1 cellular context compared by ENCODE assay signal in genomic region chr9:128733256-128733655, GRCh38.
TF ChIP-seq lines count a peak whose summit lies in the region.

No MANE protein-coding gene starts in this region.

TF ChIP-seq in HepG2, 621 proteins besides CTCF, POLR2A, EP300 and RAD21 (continued from another document and continues in another):
- no peak for TF ChIP-seq MBD4 (IDR thresholded peaks at IDR 0.05; ENCODE audit: borderline replicate concordance, low read length)
- no peak for TF ChIP-seq ZNF598 (CRISPR knock-in tag; IDR thresholded peaks at IDR 0.05; ENCODE audit: borderline replicate concordance)
- no peak for TF ChIP-seq HMG20A (CRISPR knock-in tag; IDR thresholded peaks at IDR 0.05; ENCODE audit: borderline replicate concordance)
- no peak; the same call in 1 of the 2 replicates for TF ChIP-seq ZBTB38 (CRISPR knock-in tag; IDR thresholded peaks at IDR 0.05)
- TF ChIP-seq ZNF607 (CRISPR knock-in tag; IDR thresholded peaks at IDR 0.05; ENCODE audit: borderline replicate concordance): peak; percentile 17; the same call in 1 of the 2 replicates
- TF ChIP-seq, protein P1, sequence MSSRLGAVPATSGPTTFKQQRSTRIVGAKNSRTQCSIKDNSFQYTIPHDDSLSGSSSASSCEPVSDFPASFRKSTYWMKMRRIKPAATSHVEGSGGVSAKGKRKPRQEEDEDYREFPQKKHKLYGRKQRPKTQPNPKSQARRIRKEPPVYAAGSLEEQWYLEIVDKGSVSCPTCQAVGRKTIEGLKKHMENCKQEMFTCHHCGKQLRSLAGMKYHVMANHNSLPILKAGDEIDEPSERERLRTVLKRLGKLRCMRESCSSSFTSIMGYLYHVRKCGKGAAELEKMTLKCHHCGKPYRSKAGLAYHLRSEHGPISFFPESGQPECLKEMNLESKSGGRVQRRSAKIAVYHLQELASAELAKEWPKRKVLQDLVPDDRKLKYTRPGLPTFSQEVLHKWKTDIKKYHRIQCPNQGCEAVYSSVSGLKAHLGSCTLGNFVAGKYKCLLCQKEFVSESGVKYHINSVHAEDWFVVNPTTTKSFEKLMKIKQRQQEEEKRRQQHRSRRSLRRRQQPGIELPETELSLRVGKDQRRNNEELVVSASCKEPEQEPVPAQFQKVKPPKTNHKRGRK (CRISPR knock-in tag; IDR thresholded peaks at IDR 0.05): no peak
- TF ChIP-seq ZNF629 (CRISPR knock-in tag; conservative IDR thresholded peaks at IDR 0.05): peak; percentile 42; the same call in 1 of the 2 replicates
- TF ChIP-seq ZNF317 (CRISPR knock-in tag; IDR thresholded peaks at IDR 0.05): no peak
- no peak for TF ChIP-seq ZNF512B (CRISPR knock-in tag; IDR thresholded peaks at IDR 0.05; ENCODE audit: borderline replicate concordance)
- TF ChIP-seq ZNF20 (CRISPR knock-in tag; IDR thresholded peaks at IDR 0.05): no peak
- TF ChIP-seq ZNF431 (CRISPR knock-in tag; IDR thresholded peaks at IDR 0.05; ENCODE audit: borderline replicate concordance, low read depth): no peak
- no peak for TF ChIP-seq GPBP1L1 (CRISPR knock-in tag; IDR thresholded peaks at IDR 0.05)
- no peak for TF ChIP-seq PHF5A (CRISPR knock-in tag; IDR thresholded peaks at IDR 0.05; ENCODE audit: low read depth, unreplicated experiment)
- TF ChIP-seq ZNF558 (CRISPR knock-in tag; IDR thresholded peaks at IDR 0.05; ENCODE audit: borderline replicate concordance): no peak
- TF ChIP-seq HDAC6 (IDR thresholded peaks at IDR 0.05; ENCODE audit: low read depth, low read length): no peak
- TF ChIP-seq GMEB1 (CRISPR knock-in tag; IDR thresholded peaks at IDR 0.05; ENCODE audit: borderline replicate concordance): peak; percentile 23; the same call in 1 of the 2 replicates
- TF ChIP-seq, protein P2, sequence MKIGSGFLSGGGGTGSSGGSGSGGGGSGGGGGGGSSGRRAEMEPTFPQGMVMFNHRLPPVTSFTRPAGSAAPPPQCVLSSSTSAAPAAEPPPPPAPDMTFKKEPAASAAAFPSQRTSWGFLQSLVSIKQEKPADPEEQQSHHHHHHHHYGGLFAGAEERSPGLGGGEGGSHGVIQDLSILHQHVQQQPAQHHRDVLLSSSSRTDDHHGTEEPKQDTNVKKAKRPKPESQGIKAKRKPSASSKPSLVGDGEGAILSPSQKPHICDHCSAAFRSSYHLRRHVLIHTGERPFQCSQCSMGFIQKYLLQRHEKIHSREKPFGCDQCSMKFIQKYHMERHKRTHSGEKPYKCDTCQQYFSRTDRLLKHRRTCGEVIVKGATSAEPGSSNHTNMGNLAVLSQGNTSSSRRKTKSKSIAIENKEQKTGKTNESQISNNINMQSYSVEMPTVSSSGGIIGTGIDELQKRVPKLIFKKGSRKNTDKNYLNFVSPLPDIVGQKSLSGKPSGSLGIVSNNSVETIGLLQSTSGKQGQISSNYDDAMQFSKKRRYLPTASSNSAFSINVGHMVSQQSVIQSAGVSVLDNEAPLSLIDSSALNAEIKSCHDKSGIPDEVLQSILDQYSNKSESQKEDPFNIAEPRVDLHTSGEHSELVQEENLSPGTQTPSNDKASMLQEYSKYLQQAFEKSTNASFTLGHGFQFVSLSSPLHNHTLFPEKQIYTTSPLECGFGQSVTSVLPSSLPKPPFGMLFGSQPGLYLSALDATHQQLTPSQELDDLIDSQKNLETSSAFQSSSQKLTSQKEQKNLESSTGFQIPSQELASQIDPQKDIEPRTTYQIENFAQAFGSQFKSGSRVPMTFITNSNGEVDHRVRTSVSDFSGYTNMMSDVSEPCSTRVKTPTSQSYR (CRISPR knock-in tag; IDR thresholded peaks at IDR 0.05; ENCODE audit: borderline replicate concordance): no peak
- no peak for TF ChIP-seq TGIF2 (CRISPR knock-in tag; IDR thresholded peaks at IDR 0.05)
- no peak for TF ChIP-seq MTERF4 (CRISPR knock-in tag; IDR thresholded peaks at IDR 0.05)
- peak; percentile 41 for TF ChIP-seq GABPB1 (CRISPR knock-in tag; IDR thresholded peaks at IDR 0.05)
- TF ChIP-seq, protein P3, sequence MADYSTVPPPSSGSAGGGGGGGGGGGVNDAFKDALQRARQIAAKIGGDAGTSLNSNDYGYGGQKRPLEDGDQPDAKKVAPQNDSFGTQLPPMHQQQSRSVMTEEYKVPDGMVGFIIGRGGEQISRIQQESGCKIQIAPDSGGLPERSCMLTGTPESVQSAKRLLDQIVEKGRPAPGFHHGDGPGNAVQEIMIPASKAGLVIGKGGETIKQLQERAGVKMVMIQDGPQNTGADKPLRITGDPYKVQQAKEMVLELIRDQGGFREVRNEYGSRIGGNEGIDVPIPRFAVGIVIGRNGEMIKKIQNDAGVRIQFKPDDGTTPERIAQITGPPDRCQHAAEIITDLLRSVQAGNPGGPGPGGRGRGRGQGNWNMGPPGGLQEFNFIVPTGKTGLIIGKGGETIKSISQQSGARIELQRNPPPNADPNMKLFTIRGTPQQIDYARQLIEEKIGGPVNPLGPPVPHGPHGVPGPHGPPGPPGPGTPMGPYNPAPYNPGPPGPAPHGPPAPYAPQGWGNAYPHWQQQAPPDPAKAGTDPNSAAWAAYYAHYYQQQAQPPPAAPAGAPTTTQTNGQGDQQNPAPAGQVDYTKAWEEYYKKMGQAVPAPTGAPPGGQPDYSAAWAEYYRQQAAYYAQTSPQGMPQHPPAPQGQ (CRISPR knock-in tag; IDR thresholded peaks at IDR 0.05; ENCODE audit: borderline replicate concordance): no peak
- TF ChIP-seq, protein P4, sequence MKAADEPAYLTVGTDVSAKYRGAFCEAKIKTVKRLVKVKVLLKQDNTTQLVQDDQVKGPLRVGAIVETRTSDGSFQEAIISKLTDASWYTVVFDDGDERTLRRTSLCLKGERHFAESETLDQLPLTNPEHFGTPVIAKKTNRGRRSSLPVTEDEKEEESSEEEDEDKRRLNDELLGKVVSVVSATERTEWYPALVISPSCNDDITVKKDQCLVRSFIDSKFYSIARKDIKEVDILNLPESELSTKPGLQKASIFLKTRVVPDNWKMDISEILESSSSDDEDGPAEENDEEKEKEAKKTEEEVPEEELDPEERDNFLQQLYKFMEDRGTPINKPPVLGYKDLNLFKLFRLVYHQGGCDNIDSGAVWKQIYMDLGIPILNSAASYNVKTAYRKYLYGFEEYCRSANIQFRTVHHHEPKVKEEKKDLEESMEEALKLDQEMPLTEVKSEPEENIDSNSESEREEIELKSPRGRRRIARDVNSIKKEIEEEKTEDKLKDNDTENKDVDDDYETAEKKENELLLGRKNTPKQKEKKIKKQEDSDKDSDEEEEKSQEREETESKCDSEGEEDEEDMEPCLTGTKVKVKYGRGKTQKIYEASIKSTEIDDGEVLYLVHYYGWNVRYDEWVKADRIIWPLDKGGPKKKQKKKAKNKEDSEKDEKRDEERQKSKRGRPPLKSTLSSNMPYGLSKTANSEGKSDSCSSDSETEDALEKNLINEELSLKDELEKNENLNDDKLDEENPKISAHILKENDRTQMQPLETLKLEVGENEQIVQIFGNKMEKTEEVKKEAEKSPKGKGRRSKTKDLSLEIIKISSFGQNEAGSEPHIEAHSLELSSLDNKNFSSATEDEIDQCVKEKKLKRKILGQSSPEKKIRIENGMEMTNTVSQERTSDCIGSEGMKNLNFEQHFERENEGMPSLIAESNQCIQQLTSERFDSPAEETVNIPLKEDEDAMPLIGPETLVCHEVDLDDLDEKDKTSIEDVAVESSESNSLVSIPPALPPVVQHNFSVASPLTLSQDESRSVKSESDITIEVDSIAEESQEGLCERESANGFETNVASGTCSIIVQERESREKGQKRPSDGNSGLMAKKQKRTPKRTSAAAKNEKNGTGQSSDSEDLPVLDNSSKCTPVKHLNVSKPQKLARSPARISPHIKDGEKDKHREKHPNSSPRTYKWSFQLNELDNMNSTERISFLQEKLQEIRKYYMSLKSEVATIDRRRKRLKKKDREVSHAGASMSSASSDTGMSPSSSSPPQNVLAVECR (CRISPR knock-in tag; IDR thresholded peaks at IDR 0.05; ENCODE audit: borderline replicate concordance): 0 out of 2 replicates have a peak, but pooled peaks have one; percentile 72
- TF ChIP-seq ZNF775 (CRISPR knock-in tag; IDR thresholded peaks at IDR 0.05; ENCODE audit: borderline replicate concordance): no peak
- no peak; the same call in 1 of the 2 replicates for TF ChIP-seq ZFP91 (CRISPR knock-in tag; IDR thresholded peaks at IDR 0.05; ENCODE audit: borderline replicate concordance)
- TF ChIP-seq RXRA (CRISPR knock-in tag; IDR thresholded peaks at IDR 0.05): 0 out of 2 replicates have a peak, but pooled peaks have one; percentile 16
- no peak for TF ChIP-seq PAF1 (CRISPR knock-in tag; IDR thresholded peaks at IDR 0.05)
- TF ChIP-seq HOMEZ (CRISPR knock-in tag; IDR thresholded peaks at IDR 0.05; ENCODE audit: low read depth): peak; percentile 34; the same call in 1 of the 2 replicates
